Comparison of ENCODE assay signal across 11 cellular contexts in genomic region chr12:80946591-80946990, GRCh38. TPM values are rescaled to one million over a fixed set of nuclear protein-coding genes. Genes with fewer than 3 reads are reported as not detected.
A peak's percentile ranks its signal among the peaks of the same experiment; 100 is the strongest.
DNase-seq lines count a peak whose midpoint lies in the region; ATAC-seq and TF ChIP-seq lines count a peak whose summit lies in the region.
"Had no signal": no experiment of that assay in that cellular context is flagged by ENCODE, and none has a peak within 500 bp of the region (broad histone marks: within the 10 kb centered on the region; RNA-seq: fewer than 3 reads in every experiment).

No MANE protein-coding gene starts in this region.

- H3K27me3 ChIP-seq in heart right ventricle: no peaks in the 10 kb centered on the region
- H3K27me3 ChIP-seq in right atrium auricular region: no peaks in the 10 kb centered on the region
- no peaks in the 10 kb centered on the region for H3K27me3 ChIP-seq in IMR-90 (ENCODE audit: control insufficient read depth, insufficient read depth, low read length)
- H3K27me3 ChIP-seq in endodermal cell (ENCODE audit: control insufficient read depth, insufficient read depth, low read length, poor library complexity, severe bottlenecking): no peaks in the 10 kb centered on the region

- 48 to 54% methylated on average over 3 of the region's 3 CpGs for WGBS in heart right ventricle, 2 donors
- no CpG with 5 or more reads among the region's 3 CpGs for WGBS in IMR-90 (ENCODE audit: extremely low coverage in 2 of 2, insufficient read length in 1 of 2), 2 experiments
- 91 to 92% methylated on average over 1 to 2 of the region's 3 CpGs for WGBS in endodermal cell (ENCODE audit: insufficient coverage in 1 of 2, insufficient read length in 1 of 2), 2 experiments

- POLR2A ChIA-PET in IMR-90 (lab: Charles Lee; ENCODE audit: unreplicated experiment): no interaction called here
- POLR2A ChIA-PET in naive thymus-derived CD8-positive, alpha-beta T cell (lab: Charles Lee): no interaction called here

- TF ChIP-seq CTCF in heart right ventricle (IDR thresholded peaks at IDR 0.05): peak in 6 of 9 donors; percentile 20 to 54 (median 45)
- TF ChIP-seq CTCF in right atrium auricular region (IDR thresholded peaks at IDR 0.05): peak in 1 of 2 donors; percentile 43
- TF ChIP-seq CTCF in IMR-90 (conservative IDR thresholded peaks at IDR 0.05; ENCODE audit: low read depth, low read length): peak; percentile 55
- TF ChIP-seq CTCF in endodermal cell (conservative IDR thresholded peaks at IDR 0.05): peak; percentile 40

- no peaks in the 10 kb centered on the region for H3K36me3 Mint-ChIP-seq in endodermal cell (ENCODE audit: low read depth)
- H3K36me3 Mint-ChIP-seq in naive thymus-derived CD8-positive, alpha-beta T cell: no peaks in the 10 kb centered on the region

- H3K4ac ChIP-seq in IMR-90 (ENCODE audit: low read depth, low read length): no peak overlapping the region

- no peak overlapping the region for H4K8ac ChIP-seq in IMR-90 (ENCODE audit: low read depth in 2 of 2, low read length in 2 of 2)

- BruUV-seq in IMR-90 (replicated peaks; lab: Mats Ljungman, UMichigan): no TSS peak

- H3K27me3 Mint-ChIP-seq in endodermal cell (ENCODE audit: insufficient read depth): no peaks in the 10 kb centered on the region
- peaks cover 0 to 3% (median 2%) of the 10 kb centered on the region in 5 donors for H3K27me3 Mint-ChIP-seq in naive thymus-derived CD8-positive, alpha-beta T cell
- H3K27me3 Mint-ChIP-seq: activated B cell treated with CpG ODN at 0.5 μM for 24 hours had no signal

- H3K4me3 ChIP-seq in heart right ventricle (no peak overlapping the region), right atrium auricular region (no peak overlapping the region), IMR-90 (ENCODE audit: insufficient read depth, low read depth, low read length) (no peak overlapping the region), endodermal cell (ENCODE audit: low read length) (no peak overlapping the region)
- H3K4me3 ChIP-seq: prostate gland had no signal

- H3K23ac ChIP-seq in IMR-90 (ENCODE audit: low read depth, low read length): no peak overlapping the region

- ATAC-seq in heart right ventricle (no peak), IMR-90 (ENCODE audit: low read depth) (peak; percentile 85), GM18858 (IDR thresholded peaks at IDR 0.05; ENCODE audit: unreplicated experiment) (no peak), HG02938 (IDR thresholded peaks at IDR 0.05; ENCODE audit: unreplicated experiment) (no peak)
- ATAC-seq in naive thymus-derived CD8-positive, alpha-beta T cell: no peak

- H2BK5ac ChIP-seq in IMR-90 (ENCODE audit: low read depth, low read length, poor library complexity, severe bottlenecking): no peak overlapping the region

- H3K4me2 ChIP-seq in IMR-90 (ENCODE audit: low read depth, low read length): no peak overlapping the region

- H3K36me3 ChIP-seq in heart right ventricle (no peaks in the 10 kb centered on the region), right atrium auricular region (no peaks in the 10 kb centered on the region), IMR-90 (ENCODE audit: control insufficient read depth, insufficient read depth, low read length) (no peaks in the 10 kb centered on the region), endodermal cell (ENCODE audit: control insufficient read depth, insufficient read depth, low read length) (no peaks in the 10 kb centered on the region)
- H3K36me3 ChIP-seq: prostate gland had no signal

- peak; percentile 62 for TF ChIP-seq RAD21 in IMR-90 (IDR thresholded peaks at IDR 0.05; ENCODE audit: low read length)

- no peak overlapping the region for H4K91ac ChIP-seq in IMR-90 (ENCODE audit: insufficient read depth, low read depth, low read length)

- TF ChIP-seq POLR2A in IMR-90 (IDR thresholded peaks at IDR 0.05; ENCODE audit: low read depth, low read length): no peak

- H2BK20ac ChIP-seq in IMR-90 (ENCODE audit: low read depth, low read length): no peak overlapping the region

- dilution Hi-C loops in IMR-90 (cut with HindIII; ENCODE audit: low sequenced_read_pairs, unreplicated experiment): no loop called here

- H2AK9ac ChIP-seq in IMR-90 (replicated peaks; ENCODE audit: low read depth, low read length, poor library complexity): no peak overlapping the region

- no peak overlapping the region for H2AK5ac ChIP-seq in IMR-90 (ENCODE audit: low read depth, low read length)

- no peak overlapping the region for H2AFZ ChIP-seq in IMR-90 (replicated peaks; ENCODE audit: low read length, poor library complexity)

- H2BK120ac ChIP-seq in IMR-90 (ENCODE audit: low read depth, low read length): no peak overlapping the region

- no peak overlapping the region for H3K9ac ChIP-seq in IMR-90 (ENCODE audit: low read depth, low read length)
- H3K9ac ChIP-seq in endodermal cell (ENCODE audit: extremely low read depth, low read length, poor library complexity, severe bottlenecking): no peak overlapping the region

- intact Hi-C loops in heart right ventricle (cut with DNase I): loop anchor here in 3 of 10 donors (5.0 to 10.0 kb wide), 3 partner anchors 112 to 474 kb away; no protein-coding TSS in a partner anchor
- intact Hi-C loops in IMR-90 (cut with micrococcal nuclease): loop anchor here (5.0 kb wide), 1 partner anchor 534 kb away; no protein-coding TSS in a partner anchor

- no peaks in the 10 kb centered on the region for H3K9me3 ChIP-seq in heart right ventricle
- H3K9me3 ChIP-seq in right atrium auricular region: no peaks in the 10 kb centered on the region
- H3K9me3 ChIP-seq in IMR-90 (ENCODE audit: control insufficient read depth, insufficient read depth, low read length): no peaks in the 10 kb centered on the region
- H3K9me3 ChIP-seq in endodermal cell (ENCODE audit: control insufficient read depth, low read length): no peaks in the 10 kb centered on the region
- H3K9me3 ChIP-seq: prostate gland had no signal

- H3K4me3 Mint-ChIP-seq in endodermal cell: no peak overlapping the region
- no peak overlapping the region for H3K4me3 Mint-ChIP-seq in naive thymus-derived CD8-positive, alpha-beta T cell
- H3K4me3 Mint-ChIP-seq: activated B cell treated with CpG ODN at 0.5 μM for 24 hours had no signal

- no peak overlapping the region for H3K56ac ChIP-seq in IMR-90 (ENCODE audit: extremely low read depth, insufficient read depth, low read length)

- CTCF ChIA-PET in IMR-90 (lab: Yijun Ruan, JAX): interaction anchor here (0.8 to 1.0 kb wide), 3 partner anchors 10 to 752 kb away, joined by 3 read pairs; no protein-coding TSS in a partner anchor

- H3K4me1 ChIP-seq in heart right ventricle: peaks cover 0 to 5% (median 0%) of the 10 kb centered on the region in 9 donors
- H3K4me1 ChIP-seq in right atrium auricular region: no peaks in the 10 kb centered on the region
- no peaks in the 10 kb centered on the region for H3K4me1 ChIP-seq in IMR-90 (ENCODE audit: control insufficient read depth, insufficient read depth, low read length)
- peaks cover 8% of the 10 kb centered on the region for H3K4me1 ChIP-seq in endodermal cell (ENCODE audit: control insufficient read depth, insufficient read depth, low read length)
- H3K4me1 ChIP-seq: prostate gland had no signal

- no peaks in the 10 kb centered on the region for H3K79me1 ChIP-seq in IMR-90 (ENCODE audit: low read depth in 1 of 2, low read length in 2 of 2)

- no peak overlapping the region for H4K5ac ChIP-seq in IMR-90 (ENCODE audit: low read depth, low read length)

- no peak overlapping the region for H3K27ac ChIP-seq in heart right ventricle
- H3K27ac ChIP-seq in right atrium auricular region: no peak overlapping the region
- no peak overlapping the region for H3K27ac ChIP-seq in IMR-90 (ENCODE audit: insufficient read depth, low read length)
- no peak overlapping the region for H3K27ac ChIP-seq in endodermal cell (ENCODE audit: low read depth, low read length)
- H3K27ac ChIP-seq: prostate gland had no signal

- H3K9me3 Mint-ChIP-seq in endodermal cell: no peaks in the 10 kb centered on the region
- H3K9me3 Mint-ChIP-seq in naive thymus-derived CD8-positive, alpha-beta T cell: peaks cover 0 to 12% (median 0%) of the 10 kb centered on the region in 9 donors
- H3K9me3 Mint-ChIP-seq: activated B cell treated with CpG ODN at 0.5 μM for 24 hours had no signal

- in situ Hi-C loops in IMR-90 (cut with MboI; ENCODE audit: low sequenced_read_pairs): loop anchor here (10.0 to 25.0 kb wide), 4 partner anchors 334 to 1534 kb away; no protein-coding TSS in a partner anchor

- H3K4me1 Mint-ChIP-seq in endodermal cell: peaks cover 7% of the 10 kb centered on the region
- H3K4me1 Mint-ChIP-seq in naive thymus-derived CD8-positive, alpha-beta T cell: no peaks in the 10 kb centered on the region
- H3K4me1 Mint-ChIP-seq: activated B cell treated with CpG ODN at 0.5 μM for 24 hours had no signal

- DNase-seq in heart right ventricle: no peak
- no peak for DNase-seq in right atrium auricular region (ENCODE audit: low spot score)
- peak; percentile 32 for DNase-seq in IMR-90
- no peak for DNase-seq in endodermal cell
- DNase-seq in NCI-H146 (lab: John Stamatoyannopoulos, UW): no peak
- no peak for DNase-seq in naive thymus-derived CD8-positive, alpha-beta T cell
- DNase-seq: activated B cell treated with CpG ODN at 0.5 μM for 24 hours, anterior cingulate cortex had no signal

- no peaks in the 10 kb centered on the region for H4K20me1 ChIP-seq in IMR-90 (ENCODE audit: insufficient read depth, low read length)

- H3K27ac Mint-ChIP-seq in endodermal cell: no peak overlapping the region
- no peak overlapping the region for H3K27ac Mint-ChIP-seq in naive thymus-derived CD8-positive, alpha-beta T cell
- H3K27ac Mint-ChIP-seq: activated B cell treated with CpG ODN at 0.5 μM for 24 hours had no signal

- no peak overlapping the region for H2BK15ac ChIP-seq in IMR-90 (ENCODE audit: low read depth, low read length)

- H3K18ac ChIP-seq in IMR-90 (ENCODE audit: low read depth, low read length): no peak overlapping the region

- H3K14ac ChIP-seq in IMR-90 (replicated peaks; ENCODE audit: low read depth, low read length): no peak overlapping the region

- H3K9me1 ChIP-seq in IMR-90 (ENCODE audit: insufficient read depth, low read length): no peaks in the 10 kb centered on the region

TF ChIP-seq in IMR-90, 13 proteins besides CTCF, POLR2A, EP300 and RAD21 (continues in another document):
- no peak for TF ChIP-seq FOS (IDR thresholded peaks at IDR 0.05; ENCODE audit: low read depth, low read length)
- TF ChIP-seq MAZ (IDR thresholded peaks at IDR 0.05; ENCODE audit: borderline replicate concordance, low read depth, low read length): no peak
- TF ChIP-seq SMC3 (IDR thresholded peaks at IDR 0.05; ENCODE audit: low read depth, low read length): peak; percentile 44

RNA-seq across cellular contexts. Expression of gene LIN7A, which starts 8.9 kb away (rescaled TPM):
- total RNA-seq in heart right ventricle: 10 to 100 TPM in 6 of 10 donors, 1 to 10 TPM in 4; 7.8 to 15.3 (median 10.2) TPM
- 10 to 100 TPM in 1 of 2 donors, 1 to 10 TPM in 1; 6.2 to 11.0 TPM for polyA plus RNA-seq in heart right ventricle
- total RNA-seq in right atrium auricular region: 10 to 100 TPM; 16.2 to 23.3 TPM
- total RNA-seq in IMR-90 (2012; rRNA removed): 23.9 and 24.7 TPM in 2 replicates
- polyA plus RNA-seq in IMR-90 (2012; rRNA removed): 9.1 and 10.8 TPM in 2 replicates
- 1.6 and 2.3 TPM in 2 replicates for polyA plus RNA-seq in IMR-90 (2012; cell fraction: cytosol; rRNA removed)
- polyA plus RNA-seq in IMR-90 (2012; cell fraction: nucleus; rRNA removed; ENCODE audit: low replicate concordance): 1.7 and 16.1 TPM in 2 replicates
- total RNA-seq in endodermal cell: 10 to 100 TPM; 19.3 to 27.2 TPM
- polyA plus RNA-seq in endodermal cell (2013, experiment 1 of 2): 14.2 TPM
- polyA plus RNA-seq in endodermal cell (2013, experiment 2 of 2): 11.6 TPM
- total RNA-seq in naive thymus-derived CD8-positive, alpha-beta T cell: not detected
- not detected for polyA plus RNA-seq in naive thymus-derived CD8-positive, alpha-beta T cell
- total RNA-seq: activated B cell treated with CpG ODN at 0.5 μM for 24 hours had no signal

Comparison
In these comparisons a context has a peak if more than half of its experiments do, and no peak if none do; other contexts are left out.
1. RNA of gene LIN7A, which starts 8.9 kb away (total RNA-seq): 19.3 to 27.2 TPM in endodermal cell, 23.9 to 24.7 TPM in IMR-90, 16.2 to 23.3 TPM in right atrium auricular region and 7.8 to 15.3 TPM in heart right ventricle; not detected in naive thymus-derived CD8-positive, alpha-beta T cell; every median in the first group is over 4 times any median in the second.